Comparison of ENCODE assay signal across 24 cellular contexts in the genomic region with DNA sequence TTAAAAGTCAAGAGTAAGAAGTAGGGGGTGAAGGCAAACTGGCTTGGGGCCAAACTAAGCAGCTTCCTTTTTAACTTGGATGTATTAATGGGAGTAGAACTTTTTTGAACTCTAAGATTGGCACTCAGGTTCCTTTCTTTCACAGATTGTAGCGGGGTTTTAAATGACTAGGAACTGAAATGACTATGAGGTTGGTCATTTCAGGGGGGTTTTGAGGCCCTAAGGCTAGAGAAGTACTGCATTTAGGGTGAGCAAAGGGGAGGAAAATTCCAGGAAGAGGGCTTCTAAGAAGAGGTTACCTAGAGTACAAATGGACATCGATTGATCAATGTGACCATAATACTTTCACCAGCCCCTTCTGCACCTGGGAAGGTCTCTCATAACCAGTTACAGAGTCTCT.
"Had no signal": no experiment of that assay in that cellular context is flagged by ENCODE, and none has a peak within 500 bp of the region (broad histone marks: within the 10 kb centered on the region; RNA-seq: fewer than 3 reads in every experiment).

No MANE protein-coding gene starts in this region.

- H3K36me3 ChIP-seq: left ventricle myocardium inferior, lower lobe of right lung, spleen, suprapubic skin, thyroid gland, upper lobe of left lung, uterus had no signal

- DNase-seq: cortex of kidney; dorsolateral prefrontal cortex; effector CD8-positive, alpha-beta T cell; foreskin melanocyte; head of caudate nucleus; kidney; left cardiac atrium; left ventricle myocardium inferior; lower lobe of right lung; mesenchymal stem cell; midbrain; nephron progenitor cell; posterior cingulate gyrus; spleen; stimulated activated CD4-positive, alpha-beta T cell treated with anti-CD3 and anti-CD28 coated beads, Interleukin-15, amount 100 ng/mL, for 24 hours; stimulated activated CD4-positive, alpha-beta T cell treated with anti-CD3 and anti-CD28 coated beads, Interleukin-1b, Interleukin-23, amount 100 ng/mL, for 48 hours; stimulated activated CD4-positive, alpha-beta T cell treated with anti-CD3 and anti-CD28 coated beads, Interleukin-4, amount 100 ng/mL, for 4 hours; stimulated activated naive CD4-positive, alpha-beta T cell; thyroid gland; upper lobe of left lung; uterus had no signal

- H3K4me2 ChIP-seq: hepatocyte had no signal

- H3K9me3 ChIP-seq: lower lobe of right lung, suprapubic skin, thyroid gland, upper lobe of left lung, uterus had no signal

- H3K27me3 ChIP-seq: hepatocyte, suprapubic skin, thyroid gland, upper lobe of left lung, uterus had no signal

- H3K4me3 Mint-ChIP-seq: nephron progenitor cell had no signal

- H3K4me3 ChIP-seq: dorsolateral prefrontal cortex, hepatocyte, left ventricle myocardium inferior, lower lobe of right lung, spleen, suprapubic skin, thyroid gland, upper lobe of left lung, uterus had no signal

- H3K4me1 ChIP-seq: left ventricle myocardium inferior, lower lobe of right lung, suprapubic skin, uterus had no signal

- H3K27ac ChIP-seq: dorsolateral prefrontal cortex, hepatocyte, left ventricle myocardium inferior, lower lobe of right lung, spleen, suprapubic skin, thyroid gland, upper lobe of left lung, uterus had no signal

- H3K79me2 ChIP-seq: hepatocyte had no signal

- H2AFZ ChIP-seq: hepatocyte had no signal

- ATAC-seq: left cardiac atrium, lower lobe of right lung, sciatic nerve had no signal
